ENCODE assay signal across 17 cellular contexts in genomic region chr4:128315756-128316520, GRCh38.
"Had no signal": no experiment of that assay in that cellular context is flagged by ENCODE, and none has a peak within 500 bp of the region (broad histone marks: within the 10 kb centered on the region; RNA-seq: fewer than 3 reads in every experiment).

No MANE protein-coding gene starts in this region.

- H3K27me3 Mint-ChIP-seq: activated CD8-positive, alpha-beta T cell treated with anti-CD3 and anti-CD28 coated beads for 36 hours; naive thymus-derived CD4-positive, alpha-beta T cell; type B pancreatic cell had no signal

- DNase-seq: activated CD4-positive, alpha-beta T cell treated with anti-CD3 and anti-CD28 coated beads for 4 hours; activated CD8-positive, alpha-beta memory T cell treated with anti-CD3 and anti-CD28 coated beads, Interleukin-2, amount 50 U/mL, for 4 hours; activated CD8-positive, alpha-beta T cell treated with anti-CD3 and anti-CD28 coated beads for 36 hours; activated T-cell treated with anti-CD3 and anti-CD28 coated beads, Interleukin-2, amount 50 U/mL, for 72 hours; central memory CD4-positive, alpha-beta T cell; effector memory CD4-positive, alpha-beta T cell; hypothalamus; left colon; naive thymus-derived CD4-positive, alpha-beta T cell; posterior cingulate gyrus; right lobe of liver; stimulated activated naive CD4-positive, alpha-beta T cell; substantia nigra; T-helper 1 cell had no signal

- H3K27ac ChIP-seq: right lobe of liver, VCaP had no signal

- H3K4me3 ChIP-seq: lung, right lobe of liver had no signal

- H3K9me3 ChIP-seq: right lobe of liver had no signal

- H3K36me3 ChIP-seq: right lobe of liver had no signal

- H3K9me3 Mint-ChIP-seq: activated CD8-positive, alpha-beta T cell treated with anti-CD3 and anti-CD28 coated beads for 36 hours; activated T-cell treated with anti-CD3 and anti-CD28 coated beads, Interleukin-2, amount 50 U/mL, for 72 hours; naive thymus-derived CD4-positive, alpha-beta T cell; type B pancreatic cell had no signal

- H3K27me3 ChIP-seq: right lobe of liver had no signal

- H3K4me3 Mint-ChIP-seq: activated CD8-positive, alpha-beta T cell treated with anti-CD3 and anti-CD28 coated beads for 36 hours; activated T-cell treated with anti-CD3 and anti-CD28 coated beads, Interleukin-2, amount 50 U/mL, for 72 hours; naive thymus-derived CD4-positive, alpha-beta T cell; type B pancreatic cell had no signal

- ATAC-seq: activated CD8-positive, alpha-beta T cell treated with anti-CD3 and anti-CD28 coated beads for 36 hours; activated T-cell treated with anti-CD3 and anti-CD28 coated beads, Interleukin-2, amount 50 U/mL, for 72 hours; left colon; naive thymus-derived CD4-positive, alpha-beta T cell; right lobe of liver had no signal

- H3K4me1 Mint-ChIP-seq: naive thymus-derived CD4-positive, alpha-beta T cell had no signal

- H3K27ac Mint-ChIP-seq: activated CD8-positive, alpha-beta T cell treated with anti-CD3 and anti-CD28 coated beads for 36 hours; activated T-cell treated with anti-CD3 and anti-CD28 coated beads, Interleukin-2, amount 50 U/mL, for 72 hours; naive thymus-derived CD4-positive, alpha-beta T cell; type B pancreatic cell had no signal
